ENCODE assay signal across 8 cellular contexts in the genomic region with DNA sequence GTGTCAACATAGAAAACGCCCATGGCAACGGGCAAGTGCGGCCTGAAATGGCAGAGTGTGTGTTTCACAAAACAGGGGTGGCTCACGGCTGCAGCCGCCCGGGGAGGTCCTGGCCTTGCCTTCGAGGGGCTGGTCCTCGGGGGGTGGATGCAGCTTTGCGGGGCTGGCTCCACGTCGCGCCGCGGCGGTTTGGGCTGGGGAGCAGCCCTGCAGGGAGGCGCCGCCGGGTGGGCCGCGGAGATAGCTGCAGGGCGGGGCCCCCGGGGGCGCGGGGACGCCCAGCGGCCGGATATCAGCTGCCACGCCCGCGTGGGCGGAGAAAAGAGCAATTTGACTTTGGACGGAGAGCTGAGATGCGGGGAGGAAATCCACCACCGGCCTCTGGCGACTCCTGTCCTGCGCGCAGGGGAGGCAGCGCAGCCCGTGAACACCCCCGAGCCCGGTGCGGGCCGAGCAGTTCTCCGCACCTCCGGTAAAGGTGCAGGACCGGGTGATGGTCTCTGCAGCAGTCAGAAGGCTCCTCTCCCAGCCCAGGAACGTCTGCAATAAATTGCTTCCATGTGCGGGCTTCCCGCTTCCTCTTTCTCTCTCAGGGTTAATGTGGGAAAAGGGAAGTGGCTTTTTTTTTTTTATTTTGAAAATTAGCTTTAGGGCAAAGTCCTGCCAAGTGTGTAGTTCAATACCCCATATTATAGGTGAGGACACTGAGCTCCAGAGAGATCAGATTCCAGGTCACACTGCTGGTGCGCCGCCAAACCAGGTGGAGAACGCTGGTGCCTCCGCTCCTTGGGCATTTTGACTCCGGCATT.
DNase-seq lines count a peak whose midpoint lies in the region; ATAC-seq and TF ChIP-seq lines count a peak whose summit lies in the region.

No MANE protein-coding gene starts in this region.

- peak overlapping the region; percentile 69 for H3K4me3 Mint-ChIP-seq in Calu3 (ENCODE audit: low read depth, unreplicated experiment)

- in situ Hi-C loops in transverse colon (cut with MboI; ENCODE audit: low pct_ligation_motif_present in 1 of 4, low pct_unique_long_range_greater_than_20kb in 1 of 4, low sequenced_read_pairs in 3 of 4): loop anchor here in 2 of 4 donors (10.0 kb wide), 2 partner anchors 109 to 139 kb away; a partner anchor contains a TSS

- DNase-seq in Calu3: peak; percentile 86
- DNase-seq in HK-2 (ENCODE audit: unreplicated experiment): peak; percentile 42
- peak; percentile 87 for DNase-seq in RPMI8226
- DNase-seq in activated T-helper 9 cell treated with anti-CD3 and anti-CD28 coated beads, Interleukin-2, amount 50 U/mL, for 16 hours (ENCODE audit: low read depth): peak; percentile 63
- DNase-seq in germinal center (ENCODE audit: low spot score): peak; percentile 89
- peak; percentile 67 to 82 (median 73) for DNase-seq in ovary
- peak; percentile 95 for DNase-seq in transverse colon

- H3K36me3 Mint-ChIP-seq in Calu3 (ENCODE audit: insufficient read depth, unreplicated experiment): peaks cover 46% of the 10 kb centered on the region

- H3K4me1 ChIP-seq in ovary (ENCODE audit: insufficient read depth) (peaks cover 4% of the 10 kb centered on the region), transverse colon (peaks cover 42 to 70% (median 61%) of the 10 kb centered on the region in 4 donors)

- H3K36me3 ChIP-seq in ovary (no peaks in the 10 kb centered on the region), transverse colon (no peaks in the 10 kb centered on the region)

- 3 to 4% (median 3%) methylated on average over 45 to 54 of the region's 54 CpGs for WGBS in ovary, 3 donors
- WGBS in transverse colon (ENCODE audit: low coverage in 1 of 2), 2 donors: 4% methylated on average over 51 of the region's 54 CpGs; no CpG with 5 or more reads in 1 of the 2 donors

- H3K9me3 Mint-ChIP-seq in Calu3 (ENCODE audit: low read depth, unreplicated experiment): no peaks in the 10 kb centered on the region

- CTCF ChIA-PET in Calu3 (lab: Charles Lee): interaction anchor here (0.6 to 4.5 kb wide), 8 partner anchors 14 to 141 kb away, joined by 3 to 23 read pairs (median 4); no protein-coding TSS in a partner anchor

- H3K27ac ChIP-seq in ovary (peak overlapping the region; percentile 39 to 52), transverse colon (peak overlapping the region; percentile 90 to 94 (median 92))

- TF ChIP-seq CTCF in Calu3 (IDR thresholded peaks at IDR 0.05; ENCODE audit: unreplicated experiment) (no peak), ovary (IDR thresholded peaks at IDR 0.05) (peak in 1 of 3 donors; percentile 6), transverse colon (IDR thresholded peaks at IDR 0.05) (peak; percentile 8 to 57 (median 29))

- no peaks in the 10 kb centered on the region for H3K27me3 Mint-ChIP-seq in Calu3 (ENCODE audit: unreplicated experiment)

- peak; percentile 41 for ATAC-seq in GM19467 (IDR thresholded peaks at IDR 0.05; ENCODE audit: unreplicated experiment)

- TF ChIP-seq EP300 in ovary (IDR thresholded peaks at IDR 0.05): no peak
- TF ChIP-seq EP300 in transverse colon (IDR thresholded peaks at IDR 0.05; ENCODE audit: low read depth): no peak

- BruUV-seq in Calu3 (replicated peaks; lab: Mats Ljungman, UMichigan): TSS peak; percentile 66

- H3K9me3 ChIP-seq in ovary (no peaks in the 10 kb centered on the region), transverse colon (no peaks in the 10 kb centered on the region)

- H3K4me3 ChIP-seq in ovary (peak overlapping the region; percentile 56), transverse colon (peak overlapping the region; percentile 16 to 64 (median 44))

- TF ChIP-seq POLR2A in ovary (IDR thresholded peaks at IDR 0.05) (no peak), transverse colon (IDR thresholded peaks at IDR 0.05) (peak; percentile 91)

- H3K27me3 ChIP-seq in ovary (no peaks in the 10 kb centered on the region), transverse colon (no peaks in the 10 kb centered on the region)

- H3K4me1 Mint-ChIP-seq in Calu3 (ENCODE audit: low read depth, unreplicated experiment): peaks cover 66% of the 10 kb centered on the region

- intact Hi-C loops in Calu3 (cut with micrococcal nuclease; ENCODE audit: unreplicated experiment) (no loop called here), ovary (cut with DNase I) (loop anchor here in 3 of 4 donors (5.0 to 10.0 kb wide), 3 partner anchors 109 to 299 kb away; a partner anchor contains a TSS), transverse colon (cut with DNase I; ENCODE audit: low total_unique reads) (loop anchor here (10.0 kb wide), 1 partner anchor 109 kb away; a partner anchor contains a TSS)

- peak overlapping the region; percentile 99 for H3K27ac Mint-ChIP-seq in Calu3 (ENCODE audit: unreplicated experiment)

Comparison
In these comparisons a context has a peak if more than half of its experiments do, and no peak if none do; other contexts are left out.
1. Peak in every context shown above with its lines: DNase-seq, ATAC-seq, H3K4me3 ChIP-seq and H3K27ac ChIP-seq.
2. DNase-seq: peak in every context shown above with its lines; median percentile 95 in transverse colon; 89 in germinal center; 87 in RPMI8226; 86 in Calu3; 73 in ovary; 63 in activated T-helper 9 cell treated with anti-CD3 and anti-CD28 coated beads, Interleukin-2, amount 50 U/mL, for 16 hours; 42 in HK-2.